Comparison of ENCODE assay signal across 1 cellular context in the genomic region with DNA sequence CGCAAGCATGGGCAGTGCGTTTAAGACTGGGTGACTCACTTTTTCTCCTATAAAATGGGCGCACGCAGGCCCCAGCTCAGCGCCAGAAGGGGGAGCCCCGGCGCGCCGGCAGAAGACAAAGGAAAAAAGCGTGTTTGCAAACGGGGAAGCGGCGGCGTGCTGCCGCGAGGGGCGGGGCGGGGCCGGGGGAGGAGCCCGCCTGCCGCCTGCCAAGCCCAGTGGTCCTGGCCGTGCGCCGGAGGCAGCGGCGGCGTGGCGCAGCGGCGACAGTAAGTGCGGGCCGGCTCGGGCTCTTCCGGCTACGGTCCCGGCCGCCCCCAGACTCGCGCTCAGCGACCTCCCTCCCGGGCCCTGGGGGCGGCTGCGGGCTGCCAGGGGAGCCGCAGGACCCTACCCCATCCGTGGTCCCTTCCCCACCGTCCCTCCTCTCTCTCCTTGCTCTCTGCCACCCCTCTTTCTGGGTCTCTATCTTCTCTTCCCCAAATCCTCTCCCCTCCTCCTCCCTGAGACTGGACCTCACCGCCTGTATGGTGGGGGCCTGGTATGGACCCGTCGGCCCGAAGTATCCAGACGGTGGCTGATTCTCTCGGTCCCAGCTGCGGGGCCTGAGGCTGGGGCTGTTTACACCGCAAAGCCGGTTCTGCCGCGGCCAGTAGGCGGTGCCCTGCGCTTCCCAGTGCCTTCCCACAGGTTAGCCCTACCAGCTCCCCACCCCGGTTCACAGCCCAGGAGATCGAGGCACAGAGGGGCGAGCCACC.
TF ChIP-seq lines count a peak whose summit lies in the region.

A gene (plus strand): TSS at position 218 of the 758 bp plus-strand sequence. CDS start 51 bp downstream, at position 269.

TF ChIP-seq in K562, 482 proteins besides CTCF, POLR2A, EP300 and RAD21 (continued from another document and continues in another):
- TF ChIP-seq, protein P1, sequence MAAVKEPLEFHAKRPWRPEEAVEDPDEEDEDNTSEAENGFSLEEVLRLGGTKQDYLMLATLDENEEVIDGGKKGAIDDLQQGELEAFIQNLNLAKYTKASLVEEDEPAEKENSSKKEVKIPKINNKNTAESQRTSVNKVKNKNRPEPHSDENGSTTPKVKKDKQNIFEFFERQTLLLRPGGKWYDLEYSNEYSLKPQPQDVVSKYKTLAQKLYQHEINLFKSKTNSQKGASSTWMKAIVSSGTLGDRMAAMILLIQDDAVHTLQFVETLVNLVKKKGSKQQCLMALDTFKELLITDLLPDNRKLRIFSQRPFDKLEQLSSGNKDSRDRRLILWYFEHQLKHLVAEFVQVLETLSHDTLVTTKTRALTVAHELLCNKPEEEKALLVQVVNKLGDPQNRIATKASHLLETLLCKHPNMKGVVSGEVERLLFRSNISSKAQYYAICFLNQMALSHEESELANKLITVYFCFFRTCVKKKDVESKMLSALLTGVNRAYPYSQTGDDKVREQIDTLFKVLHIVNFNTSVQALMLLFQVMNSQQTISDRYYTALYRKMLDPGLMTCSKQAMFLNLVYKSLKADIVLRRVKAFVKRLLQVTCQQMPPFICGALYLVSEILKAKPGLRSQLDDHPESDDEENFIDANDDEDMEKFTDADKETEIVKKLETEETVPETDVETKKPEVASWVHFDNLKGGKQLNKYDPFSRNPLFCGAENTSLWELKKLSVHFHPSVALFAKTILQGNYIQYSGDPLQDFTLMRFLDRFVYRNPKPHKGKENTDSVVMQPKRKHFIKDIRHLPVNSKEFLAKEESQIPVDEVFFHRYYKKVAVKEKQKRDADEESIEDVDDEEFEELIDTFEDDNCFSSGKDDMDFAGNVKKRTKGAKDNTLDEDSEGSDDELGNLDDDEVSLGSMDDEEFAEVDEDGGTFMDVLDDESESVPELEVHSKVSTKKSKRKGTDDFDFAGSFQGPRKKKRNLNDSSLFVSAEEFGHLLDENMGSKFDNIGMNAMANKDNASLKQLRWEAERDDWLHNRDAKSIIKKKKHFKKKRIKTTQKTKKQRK (IDR thresholded peaks at IDR 0.05; ENCODE audit: borderline replicate concordance, low read depth, low read length): no peak
- TF ChIP-seq TEAD1 (CRISPR knock-in tag; IDR thresholded peaks at IDR 0.05): no peak
- TF ChIP-seq, protein P2, sequence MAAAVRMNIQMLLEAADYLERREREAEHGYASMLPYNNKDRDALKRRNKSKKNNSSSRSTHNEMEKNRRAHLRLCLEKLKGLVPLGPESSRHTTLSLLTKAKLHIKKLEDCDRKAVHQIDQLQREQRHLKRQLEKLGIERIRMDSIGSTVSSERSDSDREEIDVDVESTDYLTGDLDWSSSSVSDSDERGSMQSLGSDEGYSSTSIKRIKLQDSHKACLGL (CRISPR knock-in tag; IDR thresholded peaks at IDR 0.05; ENCODE audit: borderline replicate concordance, poor library complexity, severe bottlenecking): no peak
- TF ChIP-seq BRF1 (IDR thresholded peaks at IDR 0.05; ENCODE audit: borderline replicate concordance, extremely low read depth, insufficient read length): no peak
- TF ChIP-seq ZNF12 (CRISPR knock-in tag; IDR thresholded peaks at IDR 0.05): no peak
- TF ChIP-seq NR3C1 (CRISPR knock-in tag; IDR thresholded peaks at IDR 0.05): no peak
- TF ChIP-seq HNRNPK (IDR thresholded peaks at IDR 0.05; ENCODE audit: low read depth, low read length, poor library complexity, severe bottlenecking): no peak
- TF ChIP-seq HOXB6 (CRISPR knock-in tag; IDR thresholded peaks at IDR 0.05; ENCODE audit: borderline replicate concordance): no peak
- TF ChIP-seq ZNF174 (CRISPR knock-in tag; IDR thresholded peaks at IDR 0.05): no peak
- peak; percentile 19; the same call in 1 of the 2 replicates for TF ChIP-seq ZNF239 (CRISPR knock-in tag; IDR thresholded peaks at IDR 0.05)
- peak; percentile 89 for TF ChIP-seq PHF20 (IDR thresholded peaks at IDR 0.05; ENCODE audit: partially characterized antibody)
- TF ChIP-seq ZFP1 (CRISPR knock-in tag; IDR thresholded peaks at IDR 0.05): no peak
- 0 out of 2 replicates have a peak, but pooled peaks have one; percentile 80 for TF ChIP-seq ELF4 (CRISPR knock-in tag; IDR thresholded peaks at IDR 0.05)
- no peak for TF ChIP-seq ZNF444 (CRISPR knock-in tag; IDR thresholded peaks at IDR 0.05)
- TF ChIP-seq, protein P3, sequence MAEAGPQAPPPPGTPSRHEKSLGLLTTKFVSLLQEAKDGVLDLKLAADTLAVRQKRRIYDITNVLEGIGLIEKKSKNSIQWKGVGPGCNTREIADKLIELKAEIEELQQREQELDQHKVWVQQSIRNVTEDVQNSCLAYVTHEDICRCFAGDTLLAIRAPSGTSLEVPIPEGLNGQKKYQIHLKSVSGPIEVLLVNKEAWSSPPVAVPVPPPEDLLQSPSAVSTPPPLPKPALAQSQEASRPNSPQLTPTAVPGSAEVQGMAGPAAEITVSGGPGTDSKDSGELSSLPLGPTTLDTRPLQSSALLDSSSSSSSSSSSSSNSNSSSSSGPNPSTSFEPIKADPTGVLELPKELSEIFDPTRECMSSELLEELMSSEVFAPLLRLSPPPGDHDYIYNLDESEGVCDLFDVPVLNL (CRISPR knock-in tag; IDR thresholded peaks at IDR 0.05; ENCODE audit: low read depth): no peak
- TF ChIP-seq ZNF696 (CRISPR knock-in tag; conservative IDR thresholded peaks at IDR 0.05): no peak
- no peak for TF ChIP-seq NR2C1 (IDR thresholded peaks at IDR 0.05)
- no peak for TF ChIP-seq NR2C1 (tag; IDR thresholded peaks at IDR 0.05)
- TF ChIP-seq TRIM24 (IDR thresholded peaks at IDR 0.05): 0 out of 4 replicates have a peak, but pooled peaks of 1 of the 2 experiments have one; percentile 4
- 0 out of 2 replicates have a peak, but pooled peaks have one; percentile 63 for TF ChIP-seq ETV5 (CRISPR knock-in tag; IDR thresholded peaks at IDR 0.05; ENCODE audit: low read depth)
- peak; percentile 48; the same call in 1 of the 2 replicates for TF ChIP-seq CREM (IDR thresholded peaks at IDR 0.05; ENCODE audit: low read depth)
- no peak for TF ChIP-seq JUNB (CRISPR knock-in tag; conservative IDR thresholded peaks at IDR 0.05)
- no peak for TF ChIP-seq TAF7 (tag; IDR thresholded peaks at IDR 0.05)
- TF ChIP-seq, protein P4, sequence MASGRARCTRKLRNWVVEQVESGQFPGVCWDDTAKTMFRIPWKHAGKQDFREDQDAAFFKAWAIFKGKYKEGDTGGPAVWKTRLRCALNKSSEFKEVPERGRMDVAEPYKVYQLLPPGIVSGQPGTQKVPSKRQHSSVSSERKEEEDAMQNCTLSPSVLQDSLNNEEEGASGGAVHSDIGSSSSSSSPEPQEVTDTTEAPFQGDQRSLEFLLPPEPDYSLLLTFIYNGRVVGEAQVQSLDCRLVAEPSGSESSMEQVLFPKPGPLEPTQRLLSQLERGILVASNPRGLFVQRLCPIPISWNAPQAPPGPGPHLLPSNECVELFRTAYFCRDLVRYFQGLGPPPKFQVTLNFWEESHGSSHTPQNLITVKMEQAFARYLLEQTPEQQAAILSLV (tag; IDR thresholded peaks at IDR 0.05): no peak
- TF ChIP-seq, protein P5, sequence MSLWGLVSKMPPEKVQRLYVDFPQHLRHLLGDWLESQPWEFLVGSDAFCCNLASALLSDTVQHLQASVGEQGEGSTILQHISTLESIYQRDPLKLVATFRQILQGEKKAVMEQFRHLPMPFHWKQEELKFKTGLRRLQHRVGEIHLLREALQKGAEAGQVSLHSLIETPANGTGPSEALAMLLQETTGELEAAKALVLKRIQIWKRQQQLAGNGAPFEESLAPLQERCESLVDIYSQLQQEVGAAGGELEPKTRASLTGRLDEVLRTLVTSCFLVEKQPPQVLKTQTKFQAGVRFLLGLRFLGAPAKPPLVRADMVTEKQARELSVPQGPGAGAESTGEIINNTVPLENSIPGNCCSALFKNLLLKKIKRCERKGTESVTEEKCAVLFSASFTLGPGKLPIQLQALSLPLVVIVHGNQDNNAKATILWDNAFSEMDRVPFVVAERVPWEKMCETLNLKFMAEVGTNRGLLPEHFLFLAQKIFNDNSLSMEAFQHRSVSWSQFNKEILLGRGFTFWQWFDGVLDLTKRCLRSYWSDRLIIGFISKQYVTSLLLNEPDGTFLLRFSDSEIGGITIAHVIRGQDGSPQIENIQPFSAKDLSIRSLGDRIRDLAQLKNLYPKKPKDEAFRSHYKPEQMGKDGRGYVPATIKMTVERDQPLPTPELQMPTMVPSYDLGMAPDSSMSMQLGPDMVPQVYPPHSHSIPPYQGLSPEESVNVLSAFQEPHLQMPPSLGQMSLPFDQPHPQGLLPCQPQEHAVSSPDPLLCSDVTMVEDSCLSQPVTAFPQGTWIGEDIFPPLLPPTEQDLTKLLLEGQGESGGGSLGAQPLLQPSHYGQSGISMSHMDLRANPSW (CRISPR knock-in tag; IDR thresholded peaks at IDR 0.05): peak; percentile 65; the same call in 1 of the 2 replicates
- TF ChIP-seq, protein P6, sequence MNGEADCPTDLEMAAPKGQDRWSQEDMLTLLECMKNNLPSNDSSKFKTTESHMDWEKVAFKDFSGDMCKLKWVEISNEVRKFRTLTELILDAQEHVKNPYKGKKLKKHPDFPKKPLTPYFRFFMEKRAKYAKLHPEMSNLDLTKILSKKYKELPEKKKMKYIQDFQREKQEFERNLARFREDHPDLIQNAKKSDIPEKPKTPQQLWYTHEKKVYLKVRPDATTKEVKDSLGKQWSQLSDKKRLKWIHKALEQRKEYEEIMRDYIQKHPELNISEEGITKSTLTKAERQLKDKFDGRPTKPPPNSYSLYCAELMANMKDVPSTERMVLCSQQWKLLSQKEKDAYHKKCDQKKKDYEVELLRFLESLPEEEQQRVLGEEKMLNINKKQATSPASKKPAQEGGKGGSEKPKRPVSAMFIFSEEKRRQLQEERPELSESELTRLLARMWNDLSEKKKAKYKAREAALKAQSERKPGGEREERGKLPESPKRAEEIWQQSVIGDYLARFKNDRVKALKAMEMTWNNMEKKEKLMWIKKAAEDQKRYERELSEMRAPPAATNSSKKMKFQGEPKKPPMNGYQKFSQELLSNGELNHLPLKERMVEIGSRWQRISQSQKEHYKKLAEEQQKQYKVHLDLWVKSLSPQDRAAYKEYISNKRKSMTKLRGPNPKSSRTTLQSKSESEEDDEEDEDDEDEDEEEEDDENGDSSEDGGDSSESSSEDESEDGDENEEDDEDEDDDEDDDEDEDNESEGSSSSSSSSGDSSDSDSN (IDR thresholded peaks at IDR 0.05; ENCODE audit: borderline replicate concordance in 1 of 2, low read depth in 2 of 2, low read length in 2 of 2): peak; percentile 36 to 73; a peak in 3 of 4 replicates
- TF ChIP-seq FOXM1 (IDR thresholded peaks at IDR 0.05; ENCODE audit: low read depth): no peak; the same call in 1 of the 2 replicates
- no peak for TF ChIP-seq FOXM1 (CRISPR knock-in tag; IDR thresholded peaks at IDR 0.05; ENCODE audit: low read depth)
- TF ChIP-seq, protein P7, sequence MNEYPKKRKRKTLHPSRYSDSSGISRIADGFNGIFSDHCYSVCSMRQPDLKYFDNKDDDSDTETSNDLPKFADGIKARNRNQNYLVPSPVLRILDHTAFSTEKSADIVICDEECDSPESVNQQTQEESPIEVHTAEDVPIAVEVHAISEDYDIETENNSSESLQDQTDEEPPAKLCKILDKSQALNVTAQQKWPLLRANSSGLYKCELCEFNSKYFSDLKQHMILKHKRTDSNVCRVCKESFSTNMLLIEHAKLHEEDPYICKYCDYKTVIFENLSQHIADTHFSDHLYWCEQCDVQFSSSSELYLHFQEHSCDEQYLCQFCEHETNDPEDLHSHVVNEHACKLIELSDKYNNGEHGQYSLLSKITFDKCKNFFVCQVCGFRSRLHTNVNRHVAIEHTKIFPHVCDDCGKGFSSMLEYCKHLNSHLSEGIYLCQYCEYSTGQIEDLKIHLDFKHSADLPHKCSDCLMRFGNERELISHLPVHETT (CRISPR knock-in tag; conservative IDR thresholded peaks at IDR 0.05 in 1 of 2, IDR thresholded peaks at IDR 0.05 in 1 of 2): 0 out of 4 replicates have a peak, but pooled peaks of 1 of the 2 experiments have one; percentile 55
- TF ChIP-seq, protein P8, sequence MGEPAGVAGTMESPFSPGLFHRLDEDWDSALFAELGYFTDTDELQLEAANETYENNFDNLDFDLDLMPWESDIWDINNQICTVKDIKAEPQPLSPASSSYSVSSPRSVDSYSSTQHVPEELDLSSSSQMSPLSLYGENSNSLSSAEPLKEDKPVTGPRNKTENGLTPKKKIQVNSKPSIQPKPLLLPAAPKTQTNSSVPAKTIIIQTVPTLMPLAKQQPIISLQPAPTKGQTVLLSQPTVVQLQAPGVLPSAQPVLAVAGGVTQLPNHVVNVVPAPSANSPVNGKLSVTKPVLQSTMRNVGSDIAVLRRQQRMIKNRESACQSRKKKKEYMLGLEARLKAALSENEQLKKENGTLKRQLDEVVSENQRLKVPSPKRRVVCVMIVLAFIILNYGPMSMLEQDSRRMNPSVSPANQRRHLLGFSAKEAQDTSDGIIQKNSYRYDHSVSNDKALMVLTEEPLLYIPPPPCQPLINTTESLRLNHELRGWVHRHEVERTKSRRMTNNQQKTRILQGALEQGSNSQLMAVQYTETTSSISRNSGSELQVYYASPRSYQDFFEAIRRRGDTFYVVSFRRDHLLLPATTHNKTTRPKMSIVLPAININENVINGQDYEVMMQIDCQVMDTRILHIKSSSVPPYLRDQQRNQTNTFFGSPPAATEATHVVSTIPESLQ (CRISPR knock-in tag; IDR thresholded peaks at IDR 0.05): peak; percentile 50; the same call in 1 of the 2 replicates
- TF ChIP-seq, protein P9, sequence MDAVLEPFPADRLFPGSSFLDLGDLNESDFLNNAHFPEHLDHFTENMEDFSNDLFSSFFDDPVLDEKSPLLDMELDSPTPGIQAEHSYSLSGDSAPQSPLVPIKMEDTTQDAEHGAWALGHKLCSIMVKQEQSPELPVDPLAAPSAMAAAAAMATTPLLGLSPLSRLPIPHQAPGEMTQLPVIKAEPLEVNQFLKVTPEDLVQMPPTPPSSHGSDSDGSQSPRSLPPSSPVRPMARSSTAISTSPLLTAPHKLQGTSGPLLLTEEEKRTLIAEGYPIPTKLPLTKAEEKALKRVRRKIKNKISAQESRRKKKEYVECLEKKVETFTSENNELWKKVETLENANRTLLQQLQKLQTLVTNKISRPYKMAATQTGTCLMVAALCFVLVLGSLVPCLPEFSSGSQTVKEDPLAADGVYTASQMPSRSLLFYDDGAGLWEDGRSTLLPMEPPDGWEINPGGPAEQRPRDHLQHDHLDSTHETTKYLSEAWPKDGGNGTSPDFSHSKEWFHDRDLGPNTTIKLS (IDR thresholded peaks at IDR 0.05; ENCODE audit: borderline replicate concordance, low read depth): 0 out of 2 replicates have a peak, but pooled peaks have one; percentile 55
- TF ChIP-seq ZNF76 (CRISPR knock-in tag; IDR thresholded peaks at IDR 0.05; ENCODE audit: borderline replicate concordance): no peak
- TF ChIP-seq ZNF3 (CRISPR knock-in tag; IDR thresholded peaks at IDR 0.05): no peak
- TF ChIP-seq PRPF4 (IDR thresholded peaks at IDR 0.05; ENCODE audit: insufficient read depth, low read depth, low read length, poor library complexity, severe bottlenecking): no peak
- TF ChIP-seq, protein P10, sequence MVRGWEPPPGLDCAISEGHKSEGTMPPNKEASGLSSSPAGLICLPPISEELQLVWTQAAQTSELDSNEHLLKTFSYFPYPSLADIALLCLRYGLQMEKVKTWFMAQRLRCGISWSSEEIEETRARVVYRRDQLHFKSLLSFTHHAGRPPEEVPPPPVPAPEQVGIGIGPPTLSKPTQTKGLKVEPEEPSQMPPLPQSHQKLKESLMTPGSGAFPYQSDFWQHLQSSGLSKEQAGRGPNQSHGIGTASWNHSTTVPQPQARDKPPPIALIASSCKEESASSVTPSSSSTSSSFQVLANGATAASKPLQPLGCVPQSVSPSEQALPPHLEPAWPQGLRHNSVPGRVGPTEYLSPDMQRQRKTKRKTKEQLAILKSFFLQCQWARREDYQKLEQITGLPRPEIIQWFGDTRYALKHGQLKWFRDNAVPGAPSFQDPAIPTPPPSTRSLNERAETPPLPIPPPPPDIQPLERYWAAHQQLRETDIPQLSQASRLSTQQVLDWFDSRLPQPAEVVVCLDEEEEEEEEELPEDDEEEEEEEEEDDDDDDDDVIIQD (CRISPR knock-in tag; IDR thresholded peaks at IDR 0.05): no peak
- TF ChIP-seq SMARCB1 (IDR thresholded peaks at IDR 0.05; ENCODE audit: insufficient read length, low read depth): no peak
- no peak for TF ChIP-seq SREBF2 (CRISPR knock-in tag; IDR thresholded peaks at IDR 0.05)
